ENCODE assay signal across 18 cellular contexts in the genomic region with DNA sequence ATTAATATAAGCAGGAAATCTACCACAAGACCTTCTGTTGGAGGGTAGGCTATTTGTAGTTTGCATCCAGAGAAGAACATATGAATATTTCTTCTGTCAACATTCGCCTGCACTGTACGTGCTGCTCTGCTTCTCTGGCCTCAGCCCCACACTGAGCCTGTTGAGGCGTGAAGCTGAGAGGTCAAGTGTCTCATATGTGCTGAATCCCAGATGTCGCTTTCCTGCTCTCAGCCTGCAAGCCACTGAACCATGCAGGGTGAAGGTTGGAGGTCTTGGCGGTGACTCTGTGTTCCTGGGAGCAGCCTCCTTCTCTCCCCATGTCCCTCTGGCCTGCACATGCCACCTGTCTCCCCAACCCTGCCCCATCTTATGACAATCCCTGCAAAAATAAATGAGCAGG.
A peak's percentile ranks its signal among the peaks of the same experiment; 100 is the strongest.
DNase-seq lines count a peak whose midpoint lies in the region; ATAC-seq, FAIRE-seq and TF ChIP-seq lines count a peak whose summit lies in the region.
"Had no signal": no experiment of that assay in that cellular context is flagged by ENCODE, and none has a peak within 500 bp of the region (broad histone marks: within the 10 kb centered on the region; RNA-seq: fewer than 3 reads in every experiment).

No MANE protein-coding gene starts in this region.

- no TSS peak for BruUV-seq in Calu3 (replicated peaks; lab: Mats Ljungman, UMichigan)

- no peaks in the 10 kb centered on the region for H3K36me3 ChIP-seq in BLaER1
- H3K36me3 ChIP-seq: colonic mucosa, gastroesophageal sphincter, HAP-1 had no signal

- no peaks in the 10 kb centered on the region for H4K20me1 ChIP-seq in BLaER1

- H3K9me3 Mint-ChIP-seq in Calu3 (ENCODE audit: low read depth, unreplicated experiment) = no peaks in the 10 kb centered on the region

- H3K9ac ChIP-seq in BLaER1 = no peak overlapping the region

- H3K27ac ChIP-seq in BLaER1 = no peak overlapping the region
- H3K27ac ChIP-seq: colonic mucosa, epithelial cell of prostate, gastroesophageal sphincter had no signal

- no peak overlapping the region for H3K4me3 Mint-ChIP-seq in Calu3 (ENCODE audit: low read depth, unreplicated experiment)
- H3K4me3 Mint-ChIP-seq: activated CD8-positive, alpha-beta memory T cell treated with anti-CD3 and anti-CD28 coated beads, Interleukin-2, amount 10 ng/mL, durations not matched to agents 7 days and 5 days had no signal

- no peaks in the 10 kb centered on the region for H3K4me1 Mint-ChIP-seq in Calu3 (ENCODE audit: low read depth, unreplicated experiment)
- H3K4me1 Mint-ChIP-seq: activated CD8-positive, alpha-beta memory T cell treated with anti-CD3 and anti-CD28 coated beads, Interleukin-2, amount 10 ng/mL, durations not matched to agents 7 days and 5 days had no signal

- no peaks in the 10 kb centered on the region for H3K27me3 ChIP-seq in BLaER1
- H3K27me3 ChIP-seq: colonic mucosa, gastroesophageal sphincter had no signal

- H3K4me2 ChIP-seq in BLaER1 = peak overlapping the region; percentile 59

- intact Hi-C loops in Calu3 (cut with micrococcal nuclease; ENCODE audit: unreplicated experiment) = no loop called here

- no peaks in the 10 kb centered on the region for H3K36me3 Mint-ChIP-seq in Calu3 (ENCODE audit: insufficient read depth, unreplicated experiment)
- H3K36me3 Mint-ChIP-seq: activated CD8-positive, alpha-beta memory T cell treated with anti-CD3 and anti-CD28 coated beads, Interleukin-2, amount 10 ng/mL, durations not matched to agents 7 days and 5 days had no signal

- H3K27ac Mint-ChIP-seq in Calu3 (ENCODE audit: unreplicated experiment) = no peak overlapping the region
- H3K27ac Mint-ChIP-seq: activated CD8-positive, alpha-beta memory T cell treated with anti-CD3 and anti-CD28 coated beads, Interleukin-2, amount 10 ng/mL, durations not matched to agents 7 days and 5 days had no signal

- no peaks in the 10 kb centered on the region for H3K27me3 Mint-ChIP-seq in Calu3 (ENCODE audit: unreplicated experiment)
- H3K27me3 Mint-ChIP-seq: activated CD8-positive, alpha-beta memory T cell treated with anti-CD3 and anti-CD28 coated beads, Interleukin-2, amount 10 ng/mL, durations not matched to agents 7 days and 5 days had no signal

- no peak for ATAC-seq in GM18909 (IDR thresholded peaks at IDR 0.05; ENCODE audit: poor library complexity, unreplicated experiment)
- no peak for ATAC-seq in HG03457 (IDR thresholded peaks at IDR 0.05; ENCODE audit: unreplicated experiment)
- ATAC-seq: activated CD8-positive, alpha-beta memory T cell treated with anti-CD3 and anti-CD28 coated beads, Interleukin-2, amount 10 ng/mL, durations not matched to agents 7 days and 5 days; gastroesophageal sphincter had no signal

- peak; percentile 69 for FAIRE-seq in GM18507 (lab: Jason Lieb, UNC)
- FAIRE-seq: astrocyte had no signal

- peaks cover 16% of the 10 kb centered on the region for H3K4me1 ChIP-seq in BLaER1
- H3K4me1 ChIP-seq: colonic mucosa, gastroesophageal sphincter, HAP-1 had no signal

- no peak for DNase-seq in GM18507 (ENCODE audit: extremely low spot score, insufficient read length, low read depth)
- peak; percentile 70 for DNase-seq in NCI-H526 treated with DMSO at 0.1 percent for 48 hours (lab: John Stamatoyannopoulos, UW)
- DNase-seq in kidney tubule cell (ENCODE audit: low spot score) = peak; percentile 92
- DNase-seq in Calu3 = no peak
- no peak for DNase-seq in MV-4-11 (lab: John Stamatoyannopoulos, UW)
- DNase-seq: activated CD4-positive, CD25-positive, alpha-beta regulatory T cell treated with anti-CD3 and anti-CD28 coated beads, Interleukin-2, amount 50 U/mL, for 72 hours; activated CD8-positive, alpha-beta memory T cell treated with anti-CD3 and anti-CD28 coated beads, Interleukin-2, amount 10 ng/mL, durations not matched to agents 7 days and 5 days; activated naive CD4-positive, alpha-beta T cell; colonic mucosa; SIG-M5; T-helper 2 cell had no signal

- H3K4me3 ChIP-seq in BLaER1 = no peak overlapping the region
- H3K4me3 ChIP-seq: colonic mucosa, gastroesophageal sphincter, HAP-1 had no signal

- H3K9me3 ChIP-seq in BLaER1 = no peaks in the 10 kb centered on the region; the same call in 1 of the 2 replicates
- H3K9me3 ChIP-seq: colonic mucosa, gastroesophageal sphincter, HAP-1 had no signal

- TF ChIP-seq CTCF in Calu3 (IDR thresholded peaks at IDR 0.05; ENCODE audit: unreplicated experiment) = no peak

- CTCF ChIA-PET in Calu3 (lab: Charles Lee) = no interaction called here

Comparison
In these comparisons a context has a peak if more than half of its experiments do, and no peak if none do; other contexts are left out.
1. DNase-seq: peak in NCI-H526 treated with DMSO at 0.1 percent for 48 hours (single experiment) and kidney tubule cell (single experiment); none in GM18507 (single experiment), Calu3 (single experiment) and MV-4-11 (single experiment).